Comparison of ENCODE assay signal across 8 cellular contexts in the genomic region with DNA sequence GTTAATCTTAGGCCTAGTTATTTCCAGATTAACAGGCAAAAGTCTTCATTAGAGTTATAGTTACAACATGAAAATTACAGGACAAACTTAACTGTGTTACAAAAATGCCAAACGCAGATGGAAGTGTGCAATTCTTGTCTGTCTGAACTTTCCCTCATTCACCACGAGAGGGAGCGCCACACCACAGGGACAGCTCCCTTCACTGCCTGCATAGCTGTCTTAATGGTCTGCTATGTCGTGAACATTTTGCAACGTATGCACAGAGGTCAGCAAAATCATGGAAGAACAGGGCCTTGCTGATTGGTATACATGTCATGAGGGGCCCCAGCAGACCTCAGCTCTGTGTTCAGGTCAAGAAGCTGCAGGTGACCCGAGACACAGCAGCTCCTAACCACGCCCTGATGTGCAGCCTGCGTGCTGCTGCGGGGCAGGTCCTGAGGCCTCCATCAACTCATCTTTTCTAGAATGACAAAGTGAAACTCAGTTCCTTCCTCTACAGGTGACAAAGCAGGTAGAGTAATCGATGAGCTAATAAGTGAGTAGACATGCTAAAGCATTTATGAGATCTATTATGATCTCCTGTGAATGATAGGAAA.
DNase-seq lines count a peak whose midpoint lies in the region; ATAC-seq and TF ChIP-seq lines count a peak whose summit lies in the region.

No MANE protein-coding gene starts in this region.

- BruUV-seq in HCT116 (replicated peaks; lab: Mats Ljungman, UMichigan), result no TSS peak

- no peaks in the 10 kb centered on the region for H3K36me3 ChIP-seq in HCT116 (ENCODE audit: control insufficient read depth in 1 of 2, insufficient read depth in 2 of 2, low read length in 2 of 2)

- DNase-seq in Daoy (ENCODE audit: low read depth) (peak; percentile 76), HCT116 (ENCODE audit: low read depth, low spot score) (peak; percentile 62), NCI-H1105 treated with DMSO at 0.1 percent for 48 hours (lab: John Stamatoyannopoulos, UW) (peak; percentile 78), SKM-1 treated with dmso at 0.1 percent for 144 hours (lab: John Stamatoyannopoulos, UW; ENCODE audit: unreplicated experiment) (peak; percentile 79), left cardiac atrium (peak; percentile 62), putamen (ENCODE audit: low spot score) (peak; percentile 75)
- peak; percentile 61 for DNase-seq in activated naive CD8-positive, alpha-beta T cell treated with anti-CD3 and anti-CD28 coated beads, Interleukin-2, amount 50 U/mL, for 24 hours

- H2AFZ ChIP-seq in HCT116 (ENCODE audit: low read depth, low read length, poor library complexity, severe bottlenecking), result peak overlapping the region; percentile 64

- no peaks in the 10 kb centered on the region for H3K27me3 ChIP-seq in HCT116 (ENCODE audit: insufficient read depth, low read length)

- no peaks in the 10 kb centered on the region for H3K9me3 ChIP-seq in HCT116 (ENCODE audit: control insufficient read depth in 1 of 2, insufficient read depth in 1 of 2, low read depth in 1 of 2, low read length in 2 of 2)

- H3K4me3 ChIP-seq in HCT116 (replicated peaks in 1 of 2; ENCODE audit: low read depth in 1 of 2, low read length in 2 of 2), result no peak overlapping the region

- TF ChIP-seq CTCF in HCT116 (IDR thresholded peaks at IDR 0.05 in 2 of 3, conservative IDR thresholded peaks at IDR 0.05 in 1 of 3; ENCODE audit: borderline replicate concordance in 1 of 3, insufficient read depth in 1 of 3, low read depth in 2 of 3, low read length in 2 of 3), result peak; percentile 82 to 94 (median 90); a peak in 5 of 6 replicates

- H3K27ac Mint-ChIP-seq in activated naive CD8-positive, alpha-beta T cell treated with anti-CD3 and anti-CD28 coated beads, Interleukin-2, amount 50 U/mL, for 24 hours, result no peak overlapping the region

- intact Hi-C loops in HCT116 (cut with micrococcal nuclease), result loop anchor here (1.0 to 5.0 kb wide), 8 partner anchors 75 to 610 kb away; a partner anchor contains a TSS
- intact Hi-C loops in left cardiac atrium (cut with DNase I), result loop anchor here (5.0 to 10.0 kb wide), 4 partner anchors 153 to 255 kb away; no protein-coding TSS in a partner anchor

- peaks cover 5% of the 10 kb centered on the region for H3K9me3 Mint-ChIP-seq in activated naive CD8-positive, alpha-beta T cell treated with anti-CD3 and anti-CD28 coated beads, Interleukin-2, amount 50 U/mL, for 24 hours

- peaks cover 5% of the 10 kb centered on the region for H3K27me3 Mint-ChIP-seq in activated naive CD8-positive, alpha-beta T cell treated with anti-CD3 and anti-CD28 coated beads, Interleukin-2, amount 50 U/mL, for 24 hours

- H3K4me3 Mint-ChIP-seq in activated naive CD8-positive, alpha-beta T cell treated with anti-CD3 and anti-CD28 coated beads, Interleukin-2, amount 50 U/mL, for 24 hours, result no peak overlapping the region

- no peaks in the 10 kb centered on the region for H3K36me3 Mint-ChIP-seq in activated naive CD8-positive, alpha-beta T cell treated with anti-CD3 and anti-CD28 coated beads, Interleukin-2, amount 50 U/mL, for 24 hours (ENCODE audit: low read depth)

- no peaks in the 10 kb centered on the region for H4K20me1 ChIP-seq in HCT116 (ENCODE audit: insufficient read depth)

- RAD21 ChIA-PET in HCT116 (lab: Charles Lee; ENCODE audit: low non-redundant PET in 1 of 2, low total read pairs in 2 of 2, uncharacterized antibody in 2 of 2, unreplicated experiment in 2 of 2), result interaction anchor here (0.6 to 1.4 kb wide), 6 partner anchors 240 to 260 kb away, joined by 3 to 11 read pairs (median 3); a partner anchor contains a TSS

- H3K4me1 Mint-ChIP-seq in activated naive CD8-positive, alpha-beta T cell treated with anti-CD3 and anti-CD28 coated beads, Interleukin-2, amount 50 U/mL, for 24 hours, result no peaks in the 10 kb centered on the region

- no peaks in the 10 kb centered on the region for H3K79me2 ChIP-seq in HCT116 (ENCODE audit: insufficient read depth, low read length)

- TF ChIP-seq RAD21 in HCT116 (IDR thresholded peaks at IDR 0.05; ENCODE audit: low read depth), result peak; percentile 94

- ATAC-seq in HCT116 (peak; percentile 98), left cardiac atrium (peak; percentile 87 to 93), HG03442 (IDR thresholded peaks at IDR 0.05; ENCODE audit: unreplicated experiment) (no peak)
- peak; percentile 83 for ATAC-seq in activated naive CD8-positive, alpha-beta T cell treated with anti-CD3 and anti-CD28 coated beads, Interleukin-2, amount 50 U/mL, for 24 hours

- H3K9me2 ChIP-seq in HCT116 (ENCODE audit: insufficient read depth), result no peaks in the 10 kb centered on the region

- H3K4me1 ChIP-seq in HCT116 (ENCODE audit: control insufficient read depth in 1 of 2, insufficient read depth in 2 of 2, low read length in 2 of 2), result peaks cover 0 to 2% of the 10 kb centered on the region in 2 experiments; a peak in 1 of 4 replicates

- peak overlapping the region; percentile 41 for H3K4me2 ChIP-seq in HCT116 (ENCODE audit: low read length)

- H3K27ac ChIP-seq in HCT116 (ENCODE audit: low read depth, low read length), result no peak overlapping the region

- TF ChIP-seq POLR2A in HCT116 (IDR thresholded peaks at IDR 0.05; ENCODE audit: borderline replicate concordance, extremely low read depth, insufficient read depth, insufficient read length), result no peak

- CTCF ChIA-PET in HCT116 (lab: Charles Lee), result interaction anchor here (0.6 to 2.2 kb wide), 19 partner anchors 9 to 882 kb away, joined by 3 to 34 read pairs (median 4); a partner anchor contains a TSS

- no peak overlapping the region for H3K9ac ChIP-seq in HCT116 (ENCODE audit: low read length)

- POLR2A ChIA-PET in HCT116 (lab: Charles Lee), result no interaction called here

TF ChIP-seq in HCT116, 20 proteins besides CTCF, POLR2A, EP300 and RAD21:
- no peak for TF ChIP-seq SRF (IDR thresholded peaks at IDR 0.05; ENCODE audit: low read depth)
- TF ChIP-seq ZFX (IDR thresholded peaks at IDR 0.05), result no peak
- no peak for TF ChIP-seq CBX3 (IDR thresholded peaks at IDR 0.05; ENCODE audit: low read depth)
- TF ChIP-seq, protein P1, sequence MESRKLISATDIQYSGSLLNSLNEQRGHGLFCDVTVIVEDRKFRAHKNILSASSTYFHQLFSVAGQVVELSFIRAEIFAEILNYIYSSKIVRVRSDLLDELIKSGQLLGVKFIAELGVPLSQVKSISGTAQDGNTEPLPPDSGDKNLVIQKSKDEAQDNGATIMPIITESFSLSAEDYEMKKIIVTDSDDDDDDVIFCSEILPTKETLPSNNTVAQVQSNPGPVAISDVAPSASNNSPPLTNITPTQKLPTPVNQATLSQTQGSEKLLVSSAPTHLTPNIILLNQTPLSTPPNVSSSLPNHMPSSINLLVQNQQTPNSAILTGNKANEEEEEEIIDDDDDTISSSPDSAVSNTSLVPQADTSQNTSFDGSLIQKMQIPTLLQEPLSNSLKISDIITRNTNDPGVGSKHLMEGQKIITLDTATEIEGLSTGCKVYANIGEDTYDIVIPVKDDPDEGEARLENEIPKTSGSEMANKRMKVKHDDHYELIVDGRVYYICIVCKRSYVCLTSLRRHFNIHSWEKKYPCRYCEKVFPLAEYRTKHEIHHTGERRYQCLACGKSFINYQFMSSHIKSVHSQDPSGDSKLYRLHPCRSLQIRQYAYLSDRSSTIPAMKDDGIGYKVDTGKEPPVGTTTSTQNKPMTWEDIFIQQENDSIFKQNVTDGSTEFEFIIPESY (IDR thresholded peaks at IDR 0.05; ENCODE audit: extremely low read depth, insufficient replicate concordance, low read length), result no peak
- TF ChIP-seq SP1 (IDR thresholded peaks at IDR 0.05; ENCODE audit: low read depth), result no peak
- TF ChIP-seq JUND (IDR thresholded peaks at IDR 0.05), result no peak
- no peak for TF ChIP-seq EGR1 (IDR thresholded peaks at IDR 0.05; ENCODE audit: low read depth)
- TF ChIP-seq, protein P2, sequence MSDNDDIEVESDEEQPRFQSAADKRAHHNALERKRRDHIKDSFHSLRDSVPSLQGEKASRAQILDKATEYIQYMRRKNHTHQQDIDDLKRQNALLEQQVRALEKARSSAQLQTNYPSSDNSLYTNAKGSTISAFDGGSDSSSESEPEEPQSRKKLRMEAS (IDR thresholded peaks at IDR 0.05), result no peak
- TF ChIP-seq TCF7L2 (IDR thresholded peaks at IDR 0.05; ENCODE audit: borderline replicate concordance, extremely low read depth, insufficient read depth, insufficient read length), result no peak
- no peak for TF ChIP-seq POLR2AphosphoS5 (IDR thresholded peaks at IDR 0.05; ENCODE audit: low read depth, low read length)
- TF ChIP-seq, protein P3, sequence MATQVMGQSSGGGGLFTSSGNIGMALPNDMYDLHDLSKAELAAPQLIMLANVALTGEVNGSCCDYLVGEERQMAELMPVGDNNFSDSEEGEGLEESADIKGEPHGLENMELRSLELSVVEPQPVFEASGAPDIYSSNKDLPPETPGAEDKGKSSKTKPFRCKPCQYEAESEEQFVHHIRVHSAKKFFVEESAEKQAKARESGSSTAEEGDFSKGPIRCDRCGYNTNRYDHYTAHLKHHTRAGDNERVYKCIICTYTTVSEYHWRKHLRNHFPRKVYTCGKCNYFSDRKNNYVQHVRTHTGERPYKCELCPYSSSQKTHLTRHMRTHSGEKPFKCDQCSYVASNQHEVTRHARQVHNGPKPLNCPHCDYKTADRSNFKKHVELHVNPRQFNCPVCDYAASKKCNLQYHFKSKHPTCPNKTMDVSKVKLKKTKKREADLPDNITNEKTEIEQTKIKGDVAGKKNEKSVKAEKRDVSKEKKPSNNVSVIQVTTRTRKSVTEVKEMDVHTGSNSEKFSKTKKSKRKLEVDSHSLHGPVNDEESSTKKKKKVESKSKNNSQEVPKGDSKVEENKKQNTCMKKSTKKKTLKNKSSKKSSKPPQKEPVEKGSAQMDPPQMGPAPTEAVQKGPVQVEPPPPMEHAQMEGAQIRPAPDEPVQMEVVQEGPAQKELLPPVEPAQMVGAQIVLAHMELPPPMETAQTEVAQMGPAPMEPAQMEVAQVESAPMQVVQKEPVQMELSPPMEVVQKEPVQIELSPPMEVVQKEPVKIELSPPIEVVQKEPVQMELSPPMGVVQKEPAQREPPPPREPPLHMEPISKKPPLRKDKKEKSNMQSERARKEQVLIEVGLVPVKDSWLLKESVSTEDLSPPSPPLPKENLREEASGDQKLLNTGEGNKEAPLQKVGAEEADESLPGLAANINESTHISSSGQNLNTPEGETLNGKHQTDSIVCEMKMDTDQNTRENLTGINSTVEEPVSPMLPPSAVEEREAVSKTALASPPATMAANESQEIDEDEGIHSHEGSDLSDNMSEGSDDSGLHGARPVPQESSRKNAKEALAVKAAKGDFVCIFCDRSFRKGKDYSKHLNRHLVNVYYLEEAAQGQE (IDR thresholded peaks at IDR 0.05; ENCODE audit: low read depth), result no peak
- TF ChIP-seq ZNF274 (IDR thresholded peaks at IDR 0.05; ENCODE audit: low read depth, low read length), result no peak
